Comparison of ENCODE assay signal across 8 cellular contexts in the genomic region with DNA sequence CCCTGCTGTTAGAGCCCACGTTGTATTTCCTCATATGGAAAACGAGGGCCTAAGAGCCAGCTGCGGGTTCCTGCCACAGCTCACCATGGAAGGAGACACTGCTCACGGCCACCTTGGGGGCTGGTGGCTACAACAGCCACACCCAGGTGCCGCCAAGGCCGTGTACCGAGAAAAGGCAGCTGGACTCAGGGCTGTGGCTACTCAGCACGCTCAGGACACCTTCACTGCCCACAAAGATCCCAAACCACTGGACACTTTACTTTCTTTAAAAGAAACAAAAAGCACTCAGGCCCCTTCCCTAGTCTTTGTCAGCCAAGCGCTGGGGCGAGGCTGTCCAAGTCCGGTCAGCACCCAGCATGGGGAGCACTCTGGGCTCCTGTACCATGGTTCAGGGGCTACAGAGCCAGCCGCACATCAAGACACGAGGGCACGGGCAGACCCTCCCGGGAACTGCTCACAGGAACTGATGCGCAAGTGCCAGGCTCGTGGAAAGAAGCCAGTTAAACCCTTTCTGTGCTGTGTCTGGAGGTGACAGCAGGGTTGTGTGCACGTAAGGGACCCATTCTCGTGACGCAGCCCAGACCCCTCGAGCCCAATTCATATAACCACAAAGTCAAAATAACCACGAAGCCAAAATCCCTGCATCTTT. TPM values are rescaled to one million over a fixed set of nuclear protein-coding genes. Genes with fewer than 3 reads are reported as not detected.
DNase-seq lines count a peak whose midpoint lies in the region; ATAC-seq lines count a peak whose summit lies in the region.
"Had no signal": no experiment of that assay in that cellular context is flagged by ENCODE, and none has a peak within 500 bp of the region (broad histone marks: within the 10 kb centered on the region; RNA-seq: fewer than 3 reads in every experiment).

No MANE protein-coding gene starts in this region.

- POLR2A ChIA-PET in activated naive CD8-positive, alpha-beta T cell treated with anti-CD3 and anti-CD28 coated beads, Interleukin-2, amount 10 ng/mL, durations not matched to agents 7 days and 5 days (lab: Charles Lee), result no interaction called here

- H3K27ac Mint-ChIP-seq in activated naive CD8-positive, alpha-beta T cell treated with anti-CD3 and anti-CD28 coated beads, Interleukin-2, amount 10 ng/mL, durations not matched to agents 7 days and 5 days, result peak overlapping the region; percentile 45
- H3K27ac Mint-ChIP-seq in immature natural killer cell, result peak overlapping the region; percentile 77 to 92 (median 86)
- peak overlapping the region; percentile 57 to 81 for H3K27ac Mint-ChIP-seq in stimulated activated naive CD8-positive, alpha-beta T cell treated with anti-CD3 and anti-CD28 coated beads, Interleukin-15, amount 100 ng/mL, for 72 hours

- DNase-seq in GM03348 (ENCODE audit: low spot score), result peak; percentile 60
- DNase-seq in activated naive CD8-positive, alpha-beta T cell treated with anti-CD3 and anti-CD28 coated beads, Interleukin-2, amount 10 ng/mL, durations not matched to agents 7 days and 5 days, result no peak
- DNase-seq in immature natural killer cell, result no peak
- no peak for DNase-seq in stimulated activated naive CD8-positive, alpha-beta T cell treated with anti-CD3 and anti-CD28 coated beads, Interleukin-15, amount 100 ng/mL, for 72 hours
- no peak for DNase-seq in HPDE6-E6E7 (ENCODE audit: extremely low spot score)
- DNase-seq in NCI-H1930 (lab: John Stamatoyannopoulos, UW), result no peak
- no peak for DNase-seq in NCI-H748 treated with DMSO at 0.1 percent for 48 hours (lab: John Stamatoyannopoulos, UW)
- DNase-seq: NCI-H1092 treated with DMSO at 0.1 percent for 48 hours had no signal

- ATAC-seq in activated naive CD8-positive, alpha-beta T cell treated with anti-CD3 and anti-CD28 coated beads, Interleukin-2, amount 10 ng/mL, durations not matched to agents 7 days and 5 days (ENCODE audit: low read depth), result no peak
- ATAC-seq in stimulated activated naive CD8-positive, alpha-beta T cell treated with anti-CD3 and anti-CD28 coated beads, Interleukin-15, amount 100 ng/mL, for 72 hours, result no peak

- H3K36me3 Mint-ChIP-seq in activated naive CD8-positive, alpha-beta T cell treated with anti-CD3 and anti-CD28 coated beads, Interleukin-2, amount 10 ng/mL, durations not matched to agents 7 days and 5 days, result peaks cover 36% of the 10 kb centered on the region
- H3K36me3 Mint-ChIP-seq in immature natural killer cell, result peaks cover 24 to 47% (median 26%) of the 10 kb centered on the region in 3 donors

- no peaks in the 10 kb centered on the region for H3K9me3 Mint-ChIP-seq in activated naive CD8-positive, alpha-beta T cell treated with anti-CD3 and anti-CD28 coated beads, Interleukin-2, amount 10 ng/mL, durations not matched to agents 7 days and 5 days
- no peaks in the 10 kb centered on the region for H3K9me3 Mint-ChIP-seq in immature natural killer cell
- H3K9me3 Mint-ChIP-seq in stimulated activated naive CD8-positive, alpha-beta T cell treated with anti-CD3 and anti-CD28 coated beads, Interleukin-15, amount 100 ng/mL, for 72 hours, result no peaks in the 10 kb centered on the region

- H3K27me3 Mint-ChIP-seq in activated naive CD8-positive, alpha-beta T cell treated with anti-CD3 and anti-CD28 coated beads, Interleukin-2, amount 10 ng/mL, durations not matched to agents 7 days and 5 days, result no peaks in the 10 kb centered on the region
- H3K27me3 Mint-ChIP-seq in immature natural killer cell (ENCODE audit: low read depth in 3 of 3), result peaks cover 22 to 88% (median 56%) of the 10 kb centered on the region in 3 donors
- H3K27me3 Mint-ChIP-seq in stimulated activated naive CD8-positive, alpha-beta T cell treated with anti-CD3 and anti-CD28 coated beads, Interleukin-15, amount 100 ng/mL, for 72 hours, result no peaks in the 10 kb centered on the region

- H3K4me3 Mint-ChIP-seq in activated naive CD8-positive, alpha-beta T cell treated with anti-CD3 and anti-CD28 coated beads, Interleukin-2, amount 10 ng/mL, durations not matched to agents 7 days and 5 days, result no peak overlapping the region
- H3K4me3 Mint-ChIP-seq in immature natural killer cell, result peak overlapping the region in 2 of 5 donors; percentile 31 to 33
- no peak overlapping the region for H3K4me3 Mint-ChIP-seq in stimulated activated naive CD8-positive, alpha-beta T cell treated with anti-CD3 and anti-CD28 coated beads, Interleukin-15, amount 100 ng/mL, for 72 hours

- H3K4me1 Mint-ChIP-seq in activated naive CD8-positive, alpha-beta T cell treated with anti-CD3 and anti-CD28 coated beads, Interleukin-2, amount 10 ng/mL, durations not matched to agents 7 days and 5 days, result peaks cover 13% of the 10 kb centered on the region
- H3K4me1 Mint-ChIP-seq in immature natural killer cell, result peaks cover 47 to 53% of the 10 kb centered on the region in 2 donors
- H3K4me1 Mint-ChIP-seq in stimulated activated naive CD8-positive, alpha-beta T cell treated with anti-CD3 and anti-CD28 coated beads, Interleukin-15, amount 100 ng/mL, for 72 hours, result peaks cover 61% of the 10 kb centered on the region

RNA-seq across cellular contexts. Expression of gene SLC16A3, which starts 18.5 kb away (rescaled TPM):
- total RNA-seq in activated naive CD8-positive, alpha-beta T cell treated with anti-CD3 and anti-CD28 coated beads, Interleukin-2, amount 10 ng/mL, durations not matched to agents 7 days and 5 days, result 100 to 1,000 TPM; 195 to 211 TPM
- polyA plus RNA-seq in immature natural killer cell, result 10 to 100 TPM in 1 of 3 donors, 1 to 10 TPM in 2; 5.8 to 12.2 (median 6.8) TPM

RNA-seq across cellular contexts. Expression of gene CSNK1D, which starts 26.2 kb away (rescaled TPM):
- total RNA-seq in activated naive CD8-positive, alpha-beta T cell treated with anti-CD3 and anti-CD28 coated beads, Interleukin-2, amount 10 ng/mL, durations not matched to agents 7 days and 5 days, result 100 to 1,000 TPM; 135 to 140 TPM
- 100 to 1,000 TPM in 1 of 3 donors, 10 to 100 TPM in 2; 48.9 to 130 (median 55.9) TPM for polyA plus RNA-seq in immature natural killer cell

RNA-seq across cellular contexts. Expression of gene CCDC57, which starts 34.7 kb away (rescaled TPM):
- 10 to 100 TPM; 79.5 to 81.7 TPM for total RNA-seq in activated naive CD8-positive, alpha-beta T cell treated with anti-CD3 and anti-CD28 coated beads, Interleukin-2, amount 10 ng/mL, durations not matched to agents 7 days and 5 days
- polyA plus RNA-seq in immature natural killer cell, result 10 to 100 TPM; 27.7 to 65.8 (median 28.8) TPM
